ENCODE assay signal across 8 cellular contexts in genomic region chr9:130461218-130461630, GRCh38. TPM values are rescaled to one million over a fixed set of nuclear protein-coding genes. Genes with fewer than 3 reads are reported as not detected.
DNase-seq lines count a peak whose midpoint lies in the region; ATAC-seq and TF ChIP-seq lines count a peak whose summit lies in the region.

No MANE protein-coding gene starts in this region.

- H3K27ac ChIP-seq in caudate nucleus (ENCODE audit: low read depth, low read length) (no peak overlapping the region), lower lobe of right lung (no peak overlapping the region)

- H3K4me1 ChIP-seq in lower lobe of right lung = no peaks in the 10 kb centered on the region

- no peak for TF ChIP-seq POLR2A in NB4 (IDR thresholded peaks at IDR 0.05; ENCODE audit: extremely low read depth, insufficient read length)

- H3K36me3 ChIP-seq in lower lobe of right lung = peaks cover 25% of the 10 kb centered on the region

- POLR2A ChIA-PET in GM10248 (lab: Yijun Ruan, JAX) = no interaction called here

- H3K4me3 ChIP-seq in NB4 (ENCODE audit: low read depth, low read length) = no peak overlapping the region
- H3K4me3 ChIP-seq in lower lobe of right lung = no peak overlapping the region

- CTCF ChIA-PET in GM10248 (lab: Yijun Ruan, JAX) = interaction anchor here (0.9 to 15.0 kb wide), 7 partner anchors 8 to 232 kb away, joined by 3 to 262 read pairs (median 4); partner anchors contain the start of gene EXOSC2

- intact Hi-C loops in lower lobe of right lung (cut with DNase I) = no loop called here

- TF ChIP-seq CTCF in GM10248 (IDR thresholded peaks at IDR 0.05; ENCODE audit: control extremely low read depth, extremely low read depth, low read depth, missing control alignments) = peak; percentile 97
- TF ChIP-seq CTCF in NB4 (IDR thresholded peaks at IDR 0.05; ENCODE audit: low read depth, low read length) = peak; percentile 73
- TF ChIP-seq CTCF in lower lobe of right lung (IDR thresholded peaks at IDR 0.05) = peak; percentile 92

- H3K9me3 ChIP-seq in lower lobe of right lung = no peaks in the 10 kb centered on the region

- DNase-seq in GM10248 (ENCODE audit: extremely low spot score) (peak; percentile 85), NB4 (ENCODE audit: low read depth) (peak; percentile 61), caudate nucleus (lab: John Stamatoyannopoulos, UW) (peak in 40 of 61 donors; percentile 3 to 62 (median 24)), lower lobe of right lung (peak; percentile 67)
- DNase-seq in activated CD4-positive, alpha-beta T cell treated with anti-CD3 and anti-CD28 coated beads for 1 hour = peak; percentile 61
- DNase-seq in stimulated activated CD8-positive, alpha-beta memory T cell treated with anti-CD3 and anti-CD28 coated beads, Interleukin-15, amount 100 ng/mL, for 24 hours (ENCODE audit: low read depth) = peak; percentile 70

- ATAC-seq in lower lobe of right lung (peak; percentile 64 to 71), HG03139 (IDR thresholded peaks at IDR 0.05; ENCODE audit: unreplicated experiment) (no peak), GM21447 (IDR thresholded peaks at IDR 0.05; ENCODE audit: unreplicated experiment) (no peak)

- H3K27me3 ChIP-seq in lower lobe of right lung (ENCODE audit: low read depth) = peaks cover 2% of the 10 kb centered on the region

RNA-seq across cellular contexts. Expression of gene ASS1, which starts 16.5 kb away (rescaled TPM):
- 75.2 TPM for total RNA-seq in lower lobe of right lung

Comparison
In these comparisons a context has a peak if more than half of its experiments do, and no peak if none do; other contexts are left out.
1. DNase-seq: peak in every context shown above with its lines; median percentile 85 in GM10248; 70 in stimulated activated CD8-positive, alpha-beta memory T cell treated with anti-CD3 and anti-CD28 coated beads, Interleukin-15, amount 100 ng/mL, for 24 hours; 67 in lower lobe of right lung; 61 in NB4; 61 in activated CD4-positive, alpha-beta T cell treated with anti-CD3 and anti-CD28 coated beads for 1 hour; 24 in caudate nucleus.
2. ATAC-seq: peak in lower lobe of right lung (2 of 2); none in HG03139 (single experiment) and GM21447 (single experiment).
3. Peak in every context shown above with its lines, with median percentiles within 50 percentile points of each other: CTCF ChIP-seq.